Comparison of ENCODE assay signal across 8 cellular contexts in genomic region chr2:98454500-98455235, GRCh38. TPM values are rescaled to one million over a fixed set of nuclear protein-coding genes. Genes with fewer than 3 reads are reported as not detected.
DNase-seq lines count a peak whose midpoint lies in the region; ATAC-seq, FAIRE-seq and TF ChIP-seq lines count a peak whose summit lies in the region.

No MANE protein-coding gene starts in this region.

- no peak for ATAC-seq in GM18873 (IDR thresholded peaks at IDR 0.05; ENCODE audit: low FRiP score, unreplicated experiment)

- intact Hi-C loops in stomach (cut with DNase I; ENCODE audit: low total_unique reads) = no loop called here

- no peaks in the 10 kb centered on the region for H3K9me3 ChIP-seq in stomach

- TF ChIP-seq EP300 in stomach (IDR thresholded peaks at IDR 0.05) = no peak

- peak overlapping the region in 4 of 5 donors; percentile 54 to 74 (median 70) for H3K27ac ChIP-seq in stomach

- 45 to 67% (median 58%) methylated on average over 6 of the region's 6 CpGs for WGBS in stomach, 5 donors

- no peaks in the 10 kb centered on the region for H3K27me3 ChIP-seq in H7 (ENCODE audit: control insufficient read depth, insufficient read depth, low read length)
- no peaks in the 10 kb centered on the region for H3K27me3 ChIP-seq in stomach

- peaks cover 2% of the 10 kb centered on the region for H3K36me3 ChIP-seq in H7 (replicated peaks; ENCODE audit: control insufficient read depth, insufficient read depth, low read length)
- H3K36me3 ChIP-seq in stomach = no peaks in the 10 kb centered on the region

- no peak for TF ChIP-seq CTCF in stomach (IDR thresholded peaks at IDR 0.05)

- no peak for FAIRE-seq in RCC 7860 (lab: Jason Lieb, UNC)

- DNase-seq in CD1c-positive myeloid dendritic cell (ENCODE audit: extremely low spot score) = peak; percentile 83
- peak; percentile 51 for DNase-seq in H7
- peak; percentile 21 for DNase-seq in RCC 7860 (ENCODE audit: low spot score)
- peak; percentile 38 for DNase-seq in glomerular visceral epithelial cell (ENCODE audit: extremely low spot score)
- DNase-seq in stomach = no peak
- no peak for DNase-seq in SK-N-DZ (ENCODE audit: low spot score)
- no peak for DNase-seq in NCI-H526 treated with DMSO at 0.1 percent for 48 hours (lab: John Stamatoyannopoulos, UW)

- peaks cover 23 to 93% (median 63%) of the 10 kb centered on the region in 4 donors for H3K4me1 ChIP-seq in stomach

- H3K4me3 ChIP-seq in H7 (ENCODE audit: insufficient read depth, low read depth, low read length) (no peak overlapping the region), stomach (peak overlapping the region in 1 of 4 donors; percentile 2)

- TF ChIP-seq POLR2A in stomach (IDR thresholded peaks at IDR 0.05) = no peak

RNA-seq across cellular contexts. Expression of gene INPP4A, which starts 10.0 kb away (rescaled TPM):
- total RNA-seq in H7 (2014; rRNA removed; shearing (Covaris generic)) = 30.3 and 32.0 TPM in 2 replicates
- 10 to 100 TPM; 10.4 to 65.3 (median 23.7) TPM for total RNA-seq in stomach
- polyA plus RNA-seq in stomach = 1 to 10 TPM; 1.5 to 3.8 (median 3.1) TPM
- 15.9 and 17.4 TPM in 2 replicates for polyA plus RNA-seq in SK-N-DZ (2014; cell fraction: cytosol; rRNA removed)
- polyA plus RNA-seq in SK-N-DZ (2014; cell fraction: nucleus; rRNA removed) = 18.6 and 39.3 TPM in 2 replicates

Comparison
In these comparisons a context has a peak if more than half of its experiments do, and no peak if none do; other contexts are left out.
1. DNase-seq: peak in CD1c-positive myeloid dendritic cell (single experiment), H7 (single experiment), RCC 7860 (single experiment) and glomerular visceral epithelial cell (single experiment); none in stomach (single experiment), SK-N-DZ (single experiment) and NCI-H526 treated with DMSO at 0.1 percent for 48 hours (single experiment).